Comparison of ENCODE assay signal across 8 cellular contexts in genomic region chr11:126268708-126269579, GRCh38. TPM values are rescaled to one million over a fixed set of nuclear protein-coding genes. Genes with fewer than 3 reads are reported as not detected.
DNase-seq lines count a peak whose midpoint lies in the region; ATAC-seq and TF ChIP-seq lines count a peak whose summit lies in the region.

FOXRED1 (plus strand) TSS chr11:126269154; CDS start chr11:126269207, 53 bp downstream.
SRPRA (minus strand) TSS chr11:126268895; CDS start chr11:126268804, 91 bp downstream.

- no peak for TF ChIP-seq CTCF in LNCaP clone FGC (IDR thresholded peaks at IDR 0.05; ENCODE audit: control insufficient read depth, extremely low read depth, insufficient read depth)
- no peak for TF ChIP-seq CTCF in RWPE1 (conservative IDR thresholded peaks at IDR 0.05; ENCODE audit: low read depth)

- H3K27me3 ChIP-seq in naive thymus-derived CD4-positive, alpha-beta T cell (ENCODE audit: control insufficient read depth in 2 of 2, insufficient read depth in 2 of 2, low read length in 2 of 2), result no peaks in the 10 kb centered on the region

- H3K36me3 Mint-ChIP-seq in activated T-helper 17 cell treated with anti-CD3 and anti-CD28 coated beads, Interleukin-2, amount 50 U/mL, for 72 hours (ENCODE audit: low read depth), result peaks cover 71% of the 10 kb centered on the region
- H3K36me3 Mint-ChIP-seq in naive thymus-derived CD4-positive, alpha-beta T cell, result peaks cover 14 to 46% (median 33%) of the 10 kb centered on the region in 5 donors
- H3K36me3 Mint-ChIP-seq in stimulated activated naive B cell treated with anti-CD40 and anti-IgM and Interleukin-4, amounts not matched to agents 10 μg/mL and 1 μg/mL and 100 μg/mL, for 72 hours, result peaks cover 31 to 70% of the 10 kb centered on the region in 2 donors

- peak within 1 kb of the TSS; percentile 82 for H3K4me3 ChIP-seq in LNCaP clone FGC (ENCODE audit: low read depth, low read length)
- peak within 1 kb of the TSS; percentile 99 for H3K4me3 ChIP-seq in naive thymus-derived CD4-positive, alpha-beta T cell (ENCODE audit: low read length)

- POLR2A ChIA-PET in RWPE1 (lab: Yijun Ruan, JAX; ENCODE audit: low non-redundant PET), result interaction anchor here (1.0 kb wide), 1 partner anchor 212 kb away, joined by 3 read pairs; no protein-coding TSS in a partner anchor
- POLR2A ChIA-PET in naive thymus-derived CD4-positive, alpha-beta T cell (lab: Charles Lee), result interaction anchor here (0.6 to 6.5 kb wide), 16 partner anchors 9 to 735 kb away, joined by 3 to 122 read pairs (median 4); partner anchors contain the start of genes CHEK1, DCPS, FAM118B and HYLS1

- H3K27ac ChIP-seq in RWPE1, result peak within 1 kb of the TSS; percentile 81
- H3K27ac ChIP-seq in naive thymus-derived CD4-positive, alpha-beta T cell (ENCODE audit: low read depth, low read length), result peak within 1 kb of the TSS; percentile 94

- peak; percentile 100 for ATAC-seq in activated T-helper 17 cell treated with anti-CD3 and anti-CD28 coated beads, Interleukin-2, amount 50 U/mL, for 72 hours (replicated peaks)
- ATAC-seq in naive thymus-derived CD4-positive, alpha-beta T cell, result peak; percentile 100
- ATAC-seq in stimulated activated naive B cell treated with anti-CD40 and anti-IgM and Interleukin-4, amounts not matched to agents 10 μg/mL and 1 μg/mL and 100 μg/mL, for 72 hours (replicated peaks), result peak; percentile 99

- DNase-seq in Daoy (ENCODE audit: low read depth), result peak; percentile 99
- DNase-seq in GOT3 (lab: John Stamatoyannopoulos, UW), result peak; percentile 84
- peak; percentile 97 for DNase-seq in LNCaP clone FGC (ENCODE audit: low read depth)
- peak; percentile 100 for DNase-seq in RWPE1 (ENCODE audit: low spot score)
- peak; percentile 99 for DNase-seq in fibroblast of gingiva (ENCODE audit: low read depth)
- peak; percentile 98 to 100 (median 100) for DNase-seq in naive thymus-derived CD4-positive, alpha-beta T cell
- peak; percentile 100 for DNase-seq in stimulated activated naive B cell treated with anti-CD40 and anti-IgM and Interleukin-4, amounts not matched to agents 10 μg/mL and 1 μg/mL and 100 μg/mL, for 72 hours

- H3K9me3 Mint-ChIP-seq in activated T-helper 17 cell treated with anti-CD3 and anti-CD28 coated beads, Interleukin-2, amount 50 U/mL, for 72 hours, result no peaks in the 10 kb centered on the region
- H3K9me3 Mint-ChIP-seq in naive thymus-derived CD4-positive, alpha-beta T cell, result peaks cover 0 to 4% (median 0%) of the 10 kb centered on the region in 11 donors
- no peaks in the 10 kb centered on the region for H3K9me3 Mint-ChIP-seq in stimulated activated naive B cell treated with anti-CD40 and anti-IgM and Interleukin-4, amounts not matched to agents 10 μg/mL and 1 μg/mL and 100 μg/mL, for 72 hours

- intact Hi-C loops in naive thymus-derived CD4-positive, alpha-beta T cell (cut with micrococcal nuclease), result loop anchor here (1.0 to 2.0 kb wide), 15 partner anchors 14 to 1158 kb away; partner anchors contain the start of genes DCPS (in 2 of the 2), FAM118B (in 2 of the 2), HYLS1 (in 2 of the 2) and PUS3 (in 2 of the 2)

- no peaks in the 10 kb centered on the region for H3K27me3 Mint-ChIP-seq in activated T-helper 17 cell treated with anti-CD3 and anti-CD28 coated beads, Interleukin-2, amount 50 U/mL, for 72 hours
- no peaks in the 10 kb centered on the region for H3K27me3 Mint-ChIP-seq in naive thymus-derived CD4-positive, alpha-beta T cell
- no peaks in the 10 kb centered on the region for H3K27me3 Mint-ChIP-seq in stimulated activated naive B cell treated with anti-CD40 and anti-IgM and Interleukin-4, amounts not matched to agents 10 μg/mL and 1 μg/mL and 100 μg/mL, for 72 hours

- peak within 1 kb of the TSS; percentile 98 for H3K4me3 Mint-ChIP-seq in activated T-helper 17 cell treated with anti-CD3 and anti-CD28 coated beads, Interleukin-2, amount 50 U/mL, for 72 hours
- H3K4me3 Mint-ChIP-seq in naive thymus-derived CD4-positive, alpha-beta T cell, result peak within 1 kb of the TSS; percentile 91 to 98 (median 97)
- H3K4me3 Mint-ChIP-seq in stimulated activated naive B cell treated with anti-CD40 and anti-IgM and Interleukin-4, amounts not matched to agents 10 μg/mL and 1 μg/mL and 100 μg/mL, for 72 hours, result peak within 1 kb of the TSS; percentile 98

- H3K36me3 ChIP-seq in naive thymus-derived CD4-positive, alpha-beta T cell (ENCODE audit: control insufficient read depth in 2 of 3, insufficient read depth in 3 of 3, low read length in 3 of 3), result peaks cover 19 to 48% (median 24%) of the 10 kb centered on the region in 3 experiments

- H3K4me1 Mint-ChIP-seq in activated T-helper 17 cell treated with anti-CD3 and anti-CD28 coated beads, Interleukin-2, amount 50 U/mL, for 72 hours, result peaks cover 14% of the 10 kb centered on the region
- H3K4me1 Mint-ChIP-seq in naive thymus-derived CD4-positive, alpha-beta T cell, result peaks cover 26 to 60% (median 47%) of the 10 kb centered on the region in 7 donors
- H3K4me1 Mint-ChIP-seq in stimulated activated naive B cell treated with anti-CD40 and anti-IgM and Interleukin-4, amounts not matched to agents 10 μg/mL and 1 μg/mL and 100 μg/mL, for 72 hours, result peaks cover 26 to 41% of the 10 kb centered on the region in 2 donors

- peak within 1 kb of the TSS; percentile 98 for H3K27ac Mint-ChIP-seq in activated T-helper 17 cell treated with anti-CD3 and anti-CD28 coated beads, Interleukin-2, amount 50 U/mL, for 72 hours
- peak within 1 kb of the TSS; percentile 94 to 99 (median 98) for H3K27ac Mint-ChIP-seq in naive thymus-derived CD4-positive, alpha-beta T cell
- H3K27ac Mint-ChIP-seq in stimulated activated naive B cell treated with anti-CD40 and anti-IgM and Interleukin-4, amounts not matched to agents 10 μg/mL and 1 μg/mL and 100 μg/mL, for 72 hours, result peak within 1 kb of the TSS; percentile 99

- CTCF ChIA-PET in RWPE1 (lab: Yijun Ruan, JAX), result interaction anchor here (0.6 kb wide), 1 partner anchor 55 kb away, joined by 5 read pairs; no protein-coding TSS in a partner anchor
- CTCF ChIA-PET in naive thymus-derived CD4-positive, alpha-beta T cell (lab: Charles Lee), result interaction anchor here (2.0 kb wide), 1 partner anchor 12 kb away, joined by 9 read pairs; no protein-coding TSS in a partner anchor

- H3K9me3 ChIP-seq in naive thymus-derived CD4-positive, alpha-beta T cell (ENCODE audit: control insufficient read depth in 2 of 3, low read length in 3 of 3), result no peaks in the 10 kb centered on the region

- peaks cover 22 to 23% of the 10 kb centered on the region in 2 donors for H3K4me1 ChIP-seq in naive thymus-derived CD4-positive, alpha-beta T cell (ENCODE audit: control insufficient read depth in 2 of 2, insufficient read depth in 2 of 2, low read length in 2 of 2)

RNA-seq across cellular contexts. Expression of gene FOXRED1, which starts in this region (rescaled TPM):
- 36.4 and 38.1 TPM in 2 replicates for total RNA-seq in Daoy (2014; rRNA removed; shearing (Covaris generic))
- total RNA-seq in activated T-helper 17 cell treated with anti-CD3 and anti-CD28 coated beads, Interleukin-2, amount 50 U/mL, for 72 hours, result 10 to 100 TPM; 34.6 to 47.1 TPM
- total RNA-seq in naive thymus-derived CD4-positive, alpha-beta T cell, result 10 to 100 TPM; 27.5 to 42.7 (median 35.5) TPM
- polyA plus RNA-seq in naive thymus-derived CD4-positive, alpha-beta T cell, result 10 to 100 TPM; 20.4 to 26.1 TPM

RNA-seq across cellular contexts. Expression of gene SRPRA, which starts in this region (rescaled TPM):
- total RNA-seq in Daoy (2014; rRNA removed; shearing (Covaris generic)), result 101 and 102 TPM in 2 replicates
- 100 to 1,000 TPM in 1 of 2 donors, 10 to 100 TPM in 1; 92.5 to 142 TPM for total RNA-seq in activated T-helper 17 cell treated with anti-CD3 and anti-CD28 coated beads, Interleukin-2, amount 50 U/mL, for 72 hours
- 100 to 1,000 TPM; 141 to 179 (median 150) TPM for total RNA-seq in naive thymus-derived CD4-positive, alpha-beta T cell
- polyA plus RNA-seq in naive thymus-derived CD4-positive, alpha-beta T cell, result 100 to 1,000 TPM in 1 of 2 donors, 10 to 100 TPM in 1; 81.6 to 144 TPM

Comparison
In these comparisons a context has a peak if more than half of its experiments do, and no peak if none do; other contexts are left out.
1. Peak in every context shown above with its lines: DNase-seq, ATAC-seq, H3K4me3 ChIP-seq and H3K27ac ChIP-seq.